In genomic region chr7:2587713-2588112, GRCh38 we compare ENCODE assay signal across 20 cellular contexts. TPM values are rescaled to one million over a fixed set of nuclear protein-coding genes. Genes with fewer than 3 reads are reported as not detected.
DNase-seq lines count a peak whose midpoint lies in the region; ATAC-seq, FAIRE-seq and TF ChIP-seq lines count a peak whose summit lies in the region.
"Had no signal": no experiment of that assay in that cellular context is flagged by ENCODE, and none has a peak within 500 bp of the region (broad histone marks: within the 10 kb centered on the region; RNA-seq: fewer than 3 reads in every experiment).

No MANE protein-coding gene starts in this region.

- H4K20me1 ChIP-seq in HepG2 (ENCODE audit: insufficient read depth, low read length): no peaks in the 10 kb centered on the region

- no peak for FAIRE-seq in HepG2 (lab: Jason Lieb, UNC)
- FAIRE-seq: A549, GM12891 had no signal

- H3K4me3 ChIP-seq in Panc1 (ENCODE audit: low read depth in 2 of 2, low read length in 2 of 2): no peak overlapping the region
- H3K4me3 ChIP-seq in HepG2 (replicated peaks in 1 of 3; ENCODE audit: insufficient read depth in 1 of 3, low read depth in 2 of 3, low read length in 3 of 3): no peak overlapping the region
- H3K4me3 ChIP-seq in neuronal stem cell (ENCODE audit: low read length in 2 of 2): no peak overlapping the region
- H3K4me3 ChIP-seq: A549 had no signal

- no peak overlapping the region for H4K91ac ChIP-seq in neuronal stem cell (ENCODE audit: low read depth, low read length, poor library complexity)

- TF ChIP-seq EP300 in HepG2 (IDR thresholded peaks at IDR 0.05; ENCODE audit: low read depth in 2 of 2, low read length in 2 of 2) (no peak), HepG2 (CRISPR knock-in tag; IDR thresholded peaks at IDR 0.05; ENCODE audit: borderline replicate concordance) (no peak)

- POLR2A ChIA-PET in Panc1 (lab: Charles Lee) (no interaction called here), HepG2 (lab: Yijun Ruan, JAX) (no interaction called here)

- no peak overlapping the region for H2BK5ac ChIP-seq in neuronal stem cell (ENCODE audit: low read length)

- H3K27me3 ChIP-seq in Panc1 (ENCODE audit: control insufficient read depth, insufficient read depth, low read length) (no peaks in the 10 kb centered on the region), HepG2 (ENCODE audit: control insufficient read depth in 1 of 2, insufficient read depth in 2 of 2, low read length in 2 of 2) (no peaks in the 10 kb centered on the region), neuronal stem cell (ENCODE audit: control insufficient read depth in 3 of 3, insufficient read depth in 3 of 3, low read depth in 1 of 3, low read length in 3 of 3) (no peaks in the 10 kb centered on the region)

- DNase-seq in Panc1 (ENCODE audit: low read depth, low spot score) (no peak), HepG2 (ENCODE audit: low spot score) (no peak), neuronal stem cell (ENCODE audit: low spot score) (no peak), glomerular visceral epithelial cell (ENCODE audit: extremely low spot score) (no peak), posterior vena cava (ENCODE audit: low spot score) (no peak), activated T-cell treated with anti-CD3 and anti-CD28 coated beads for 4 hours (no peak)
- DNase-seq: 8988T; ACHN; C1 segment of cervical spinal cord; Calu3; CD4-positive, alpha-beta memory T cell; COR-L47; DMS53; DMS79 treated with DMSO at 0.1 percent for 48 hours; GF-D8; GOT3; H7; HCEC 1CT had no signal

- no peak for TF ChIP-seq CTCF in Panc1 (IDR thresholded peaks at IDR 0.05)
- no peak for TF ChIP-seq CTCF in HepG2 (CRISPR knock-in tag; IDR thresholded peaks at IDR 0.05)

- intact Hi-C loops in Panc1 (cut with micrococcal nuclease; ENCODE audit: unreplicated experiment) (no loop called here), HepG2 (cut with micrococcal nuclease; ENCODE audit: unreplicated experiment) (no loop called here), posterior vena cava (cut with DNase I) (no loop called here)

- H3K36me3 ChIP-seq in Panc1 (ENCODE audit: control insufficient read depth, insufficient read depth, low read length) (no peaks in the 10 kb centered on the region), HepG2 (replicated peaks in 1 of 2; ENCODE audit: control insufficient read depth in 1 of 2, insufficient read depth in 2 of 2, low read length in 2 of 2) (no peaks in the 10 kb centered on the region), neuronal stem cell (replicated peaks in 1 of 2; ENCODE audit: control insufficient read depth in 2 of 2, insufficient read depth in 2 of 2, low read length in 2 of 2) (peaks cover 3 to 41% of the 10 kb centered on the region in 2 donors)

- H3K27ac ChIP-seq in Panc1 (ENCODE audit: low read length) (no peak overlapping the region), HepG2 (ENCODE audit: extremely low read length, insufficient read depth, low read length) (no peak overlapping the region), neuronal stem cell (replicated peaks; ENCODE audit: low read length) (no peak overlapping the region)
- H3K27ac ChIP-seq: A549 had no signal

- ATAC-seq in Panc1 (peak; percentile 18; the same call in 1 of the 2 replicates), HepG2 (no peak)
- ATAC-seq: A549 had no signal

- no peak overlapping the region for H2AFZ ChIP-seq in HepG2 (ENCODE audit: low read length)
- H2AFZ ChIP-seq in neuronal stem cell (ENCODE audit: low read length): no peak overlapping the region

- peak overlapping the region; percentile 6 for H3K18ac ChIP-seq in neuronal stem cell (ENCODE audit: low read length)

- H4K8ac ChIP-seq in neuronal stem cell (ENCODE audit: low read depth, low read length): no peak overlapping the region

- no peak overlapping the region for H2AK5ac ChIP-seq in neuronal stem cell (ENCODE audit: low read depth, low read length)

- H3K23ac ChIP-seq in neuronal stem cell (ENCODE audit: low read depth, low read length, poor library complexity): no peak overlapping the region

- H2BK120ac ChIP-seq in neuronal stem cell (ENCODE audit: low read depth, low read length): no peak overlapping the region

- peak overlapping the region; percentile 34 for H2BK12ac ChIP-seq in neuronal stem cell (ENCODE audit: low read length)

- CTCF ChIA-PET in Panc1 (lab: Charles Lee) (no interaction called here), HepG2 (lab: Yijun Ruan, JAX; ENCODE audit: low intra/inter-chr PET ratio, low total read pairs) (no interaction called here)

- H3K4me2 ChIP-seq in HepG2 (ENCODE audit: low read depth, low read length) (no peak overlapping the region), neuronal stem cell (ENCODE audit: insufficient read depth, low read length, poor library complexity, severe bottlenecking) (no peak overlapping the region)
- H3K4me2 ChIP-seq: A549 had no signal

- H3K4me1 ChIP-seq in Panc1 (ENCODE audit: control insufficient read depth, insufficient read depth, low read length) (no peaks in the 10 kb centered on the region), HepG2 (ENCODE audit: insufficient read depth, low read length) (no peaks in the 10 kb centered on the region), neuronal stem cell (ENCODE audit: control insufficient read depth in 2 of 2, insufficient read depth in 1 of 2, low read depth in 1 of 2, low read length in 2 of 2) (peaks cover 0 to 4% of the 10 kb centered on the region in 2 donors)
- H3K4me1 ChIP-seq: A549 had no signal

- TF ChIP-seq POLR2A in HepG2 (IDR thresholded peaks at IDR 0.05; ENCODE audit: insufficient read depth in 1 of 2, low read depth in 2 of 2, low read length in 2 of 2): no peak

- in situ Hi-C loops in Panc1 (cut with HindIII; ENCODE audit: low pct_unique_long_range_greater_than_20kb, low sequenced_read_pairs): no loop called here
- in situ Hi-C loops in HepG2 (cut with HindIII; ENCODE audit: extremely low pct_ligation_motif_present, low pct_unique_long_range_greater_than_20kb): no loop called here

- H3K9me3 ChIP-seq in Panc1 (ENCODE audit: control insufficient read depth, insufficient read depth, low read depth, low read length) (no peaks in the 10 kb centered on the region), HepG2 (ENCODE audit: low read length) (no peaks in the 10 kb centered on the region), neuronal stem cell (replicated peaks in 1 of 2; ENCODE audit: control insufficient read depth in 2 of 2, insufficient read depth in 1 of 2, low read depth in 1 of 2, low read length in 2 of 2) (no peaks in the 10 kb centered on the region)
- H3K9me3 ChIP-seq: A549 had no signal

- TF ChIP-seq RAD21 in HepG2 (CRISPR knock-in tag; IDR thresholded peaks at IDR 0.05): no peak

- H2BK15ac ChIP-seq in neuronal stem cell (ENCODE audit: low read length): no peak overlapping the region

- peak overlapping the region; percentile 11 for H3K14ac ChIP-seq in neuronal stem cell (ENCODE audit: low read length)

- no TSS peak for BruUV-seq in Panc1 (replicated peaks; lab: Mats Ljungman, UMichigan)
- no TSS peak for BruUV-seq in HepG2 (replicated peaks; lab: Mats Ljungman, UMichigan)

- H3K9ac ChIP-seq in HepG2 (ENCODE audit: insufficient read depth, low read depth, low read length) (no peak overlapping the region), neuronal stem cell (ENCODE audit: low read depth, low read length, poor library complexity) (no peak overlapping the region)

- no peak overlapping the region for H3K4ac ChIP-seq in neuronal stem cell (ENCODE audit: low read length)

- no peaks in the 10 kb centered on the region for H3K79me2 ChIP-seq in HepG2 (ENCODE audit: insufficient read depth, low read length)

- H3K79me1 ChIP-seq in neuronal stem cell (ENCODE audit: low read depth, low read length): no peaks in the 10 kb centered on the region

- 90% methylated on average over 15 of the region's 21 CpGs for WGBS in HepG2 (ENCODE audit: low lambda C conversion rate)
- WGBS in neuronal stem cell (ENCODE audit: extremely low coverage in 2 of 2, insufficient read length in 2 of 2, insufficient replicate concordance in 1 of 2), 2 donors: no CpG with 5 or more reads among the region's 21 CpGs

RNA-seq across cellular contexts. Expression of gene IQCE, which starts 28.9 kb away (rescaled TPM):
- total RNA-seq in Panc1 (2021; ENCODE audit: unreplicated experiment) (44.8 TPM), HepG2 (2016; rRNA removed; fragmentation: Illumina TruSeq; extraction: Trizol) (2.5 and 3.0 TPM in 2 replicates), posterior vena cava (10 to 100 TPM; 14.6 to 19.1 TPM)
- 49.3 TPM for polyA plus RNA-seq in Panc1 (2012; ENCODE audit: insufficient read length)
- 1.8 and 2.7 TPM in 2 replicates for total RNA-seq in HepG2 (2016; cell fraction: cytosol; rRNA removed; fragmentation: Illumina TruSeq; extraction: Trizol; ENCODE audit: low read depth)
- total RNA-seq in HepG2 (2016; cell fraction: insoluble cytoplasmic fraction; rRNA removed; fragmentation: Illumina TruSeq; extraction: Trizol): 1.6 and 2.7 TPM in 2 replicates
- total RNA-seq in HepG2 (2016; cell fraction: membrane; rRNA removed; fragmentation: Illumina TruSeq; extraction: Trizol): 3.0 and 4.1 TPM in 2 replicates
- 2.9 and 4.3 TPM in 2 replicates for total RNA-seq in HepG2 (2016; cell fraction: nucleus; rRNA removed; fragmentation: Illumina TruSeq; extraction: Trizol)
- 1.5 and 1.7 TPM in 2 replicates for polyA plus RNA-seq in HepG2 (2011; rRNA removed)
- polyA plus RNA-seq in HepG2 (2011; cell fraction: cytosol; rRNA removed): 0.54 and 0.68 TPM in 2 replicates
- 4.0 and 6.8 TPM in 2 replicates for polyA plus RNA-seq in HepG2 (2011; cell fraction: nucleus; rRNA removed)
- polyA plus RNA-seq in HepG2 (2012): 0.59 and 0.83 TPM in 2 replicates
- 2.5 and 2.6 TPM in 2 replicates for polyA plus RNA-seq in HepG2 (2016; cell fraction: cytosol; fragmentation: Illumina TruSeq; extraction: Trizol; ENCODE audit: low read depth)
- 2.2 and 3.8 TPM in 2 replicates for polyA plus RNA-seq in HepG2 (2016; cell fraction: insoluble cytoplasmic fraction; fragmentation: Illumina TruSeq; extraction: Trizol; ENCODE audit: low read depth)
- polyA plus RNA-seq in HepG2 (2016; cell fraction: membrane; fragmentation: Illumina TruSeq; extraction: Trizol; ENCODE audit: low read depth): 3.3 and 3.7 TPM in 2 replicates
- 6.7 and 9.8 TPM in 2 replicates for polyA plus RNA-seq in HepG2 (2016; cell fraction: nucleus; fragmentation: Illumina TruSeq; extraction: Trizol; ENCODE audit: insufficient read depth, low read depth)
- polyA minus RNA-seq in HepG2 (2011; rRNA and poly(A)+ RNA removed; ENCODE audit: low replicate concordance): 0.62 and 22.8 TPM in 2 replicates
- 0.62 and 1.5 TPM in 2 replicates for polyA minus RNA-seq in HepG2 (2011; cell fraction: cytosol; rRNA and poly(A)+ RNA removed)
- 1.5 and 2.2 TPM in 2 replicates for polyA minus RNA-seq in HepG2 (2011; cell fraction: nucleus; rRNA and poly(A)+ RNA removed)
- polyA plus RNA-seq in neuronal stem cell (2013, experiment 1 of 2): 10.4 TPM
- 10.3 TPM for polyA plus RNA-seq in neuronal stem cell (2013, experiment 2 of 2)

RNA-seq across cellular contexts. Expression of gene BRAT1, which starts 32.4 kb away (rescaled TPM):
- total RNA-seq in Panc1 (2021; ENCODE audit: unreplicated experiment) (76.9 TPM), HepG2 (2016; rRNA removed; fragmentation: Illumina TruSeq; extraction: Trizol) (16.7 and 20.3 TPM in 2 replicates), posterior vena cava (10 to 100 TPM; 16.3 to 17.2 TPM)
- polyA plus RNA-seq in Panc1 (2012; ENCODE audit: insufficient read length): 84.4 TPM
- 3.4 and 3.6 TPM in 2 replicates for total RNA-seq in HepG2 (2016; cell fraction: cytosol; rRNA removed; fragmentation: Illumina TruSeq; extraction: Trizol; ENCODE audit: low read depth)
- 13.2 and 21.6 TPM in 2 replicates for total RNA-seq in HepG2 (2016; cell fraction: insoluble cytoplasmic fraction; rRNA removed; fragmentation: Illumina TruSeq; extraction: Trizol)
- total RNA-seq in HepG2 (2016; cell fraction: membrane; rRNA removed; fragmentation: Illumina TruSeq; extraction: Trizol): 6.7 and 7.9 TPM in 2 replicates
- total RNA-seq in HepG2 (2016; cell fraction: nucleus; rRNA removed; fragmentation: Illumina TruSeq; extraction: Trizol): 18.7 and 21.1 TPM in 2 replicates
- polyA plus RNA-seq in HepG2 (2011; rRNA removed): 10.2 and 14.6 TPM in 2 replicates
- polyA plus RNA-seq in HepG2 (2011; cell fraction: cytosol; rRNA removed): 5.0 and 10.7 TPM in 2 replicates
- polyA plus RNA-seq in HepG2 (2011; cell fraction: nucleus; rRNA removed): 126 and 171 TPM in 2 replicates
- polyA plus RNA-seq in HepG2 (2012): 10.2 and 14.9 TPM in 2 replicates
- 1.2 and 1.3 TPM in 2 replicates for polyA plus RNA-seq in HepG2 (2016; cell fraction: cytosol; fragmentation: Illumina TruSeq; extraction: Trizol; ENCODE audit: low read depth)
- polyA plus RNA-seq in HepG2 (2016; cell fraction: insoluble cytoplasmic fraction; fragmentation: Illumina TruSeq; extraction: Trizol; ENCODE audit: low read depth): 10.1 and 12.8 TPM in 2 replicates
- 3.8 and 4.4 TPM in 2 replicates for polyA plus RNA-seq in HepG2 (2016; cell fraction: membrane; fragmentation: Illumina TruSeq; extraction: Trizol; ENCODE audit: low read depth)
- 43.7 and 48.3 TPM in 2 replicates for polyA plus RNA-seq in HepG2 (2016; cell fraction: nucleus; fragmentation: Illumina TruSeq; extraction: Trizol; ENCODE audit: insufficient read depth, low read depth)
- polyA minus RNA-seq in HepG2 (2011; rRNA and poly(A)+ RNA removed; ENCODE audit: low replicate concordance): 16.2 and 23.5 TPM in 2 replicates
- 7.9 and 8.9 TPM in 2 replicates for polyA minus RNA-seq in HepG2 (2011; cell fraction: cytosol; rRNA and poly(A)+ RNA removed)
- polyA minus RNA-seq in HepG2 (2011; cell fraction: nucleus; rRNA and poly(A)+ RNA removed): 10.3 and 10.4 TPM in 2 replicates
- polyA plus RNA-seq in neuronal stem cell (2013, experiment 1 of 2): 18.7 TPM
- polyA plus RNA-seq in neuronal stem cell (2013, experiment 2 of 2): 18.1 TPM

RNA-seq across cellular contexts. Expression of gene TTYH3, which starts 44.1 kb away (rescaled TPM):
- total RNA-seq in Panc1 (2021; ENCODE audit: unreplicated experiment) (278 TPM), HepG2 (2016; rRNA removed; fragmentation: Illumina TruSeq; extraction: Trizol) (21.5 and 26.3 TPM in 2 replicates), posterior vena cava (10 to 100 TPM; 50.1 to 51.6 TPM)
- polyA plus RNA-seq in Panc1 (2012; ENCODE audit: insufficient read length): 421 TPM
- 11.5 and 11.7 TPM in 2 replicates for total RNA-seq in HepG2 (2016; cell fraction: cytosol; rRNA removed; fragmentation: Illumina TruSeq; extraction: Trizol; ENCODE audit: low read depth)
- total RNA-seq in HepG2 (2016; cell fraction: insoluble cytoplasmic fraction; rRNA removed; fragmentation: Illumina TruSeq; extraction: Trizol): 19.4 and 28.8 TPM in 2 replicates
- total RNA-seq in HepG2 (2016; cell fraction: membrane; rRNA removed; fragmentation: Illumina TruSeq; extraction: Trizol): 34.4 and 35.6 TPM in 2 replicates
- 37.1 and 45.0 TPM in 2 replicates for total RNA-seq in HepG2 (2016; cell fraction: nucleus; rRNA removed; fragmentation: Illumina TruSeq; extraction: Trizol)
- 50.0 and 80.3 TPM in 2 replicates for polyA plus RNA-seq in HepG2 (2011; rRNA removed)
- polyA plus RNA-seq in HepG2 (2011; cell fraction: cytosol; rRNA removed): 48.3 and 72.3 TPM in 2 replicates
- 227 and 315 TPM in 2 replicates for polyA plus RNA-seq in HepG2 (2011; cell fraction: nucleus; rRNA removed)
- 90.1 and 104 TPM in 2 replicates for polyA plus RNA-seq in HepG2 (2012)
- 11.1 and 11.5 TPM in 2 replicates for polyA plus RNA-seq in HepG2 (2016; cell fraction: cytosol; fragmentation: Illumina TruSeq; extraction: Trizol; ENCODE audit: low read depth)
- polyA plus RNA-seq in HepG2 (2016; cell fraction: insoluble cytoplasmic fraction; fragmentation: Illumina TruSeq; extraction: Trizol; ENCODE audit: low read depth): 52.7 and 63.6 TPM in 2 replicates
- polyA plus RNA-seq in HepG2 (2016; cell fraction: membrane; fragmentation: Illumina TruSeq; extraction: Trizol; ENCODE audit: low read depth): 49.3 and 52.2 TPM in 2 replicates
- 138 and 141 TPM in 2 replicates for polyA plus RNA-seq in HepG2 (2016; cell fraction: nucleus; fragmentation: Illumina TruSeq; extraction: Trizol; ENCODE audit: insufficient read depth, low read depth)
- polyA minus RNA-seq in HepG2 (2011; rRNA and poly(A)+ RNA removed; ENCODE audit: low replicate concordance): 4.5 and 192 TPM in 2 replicates
- 91.4 and 94.8 TPM in 2 replicates for polyA minus RNA-seq in HepG2 (2011; cell fraction: cytosol; rRNA and poly(A)+ RNA removed)
- polyA minus RNA-seq in HepG2 (2011; cell fraction: nucleus; rRNA and poly(A)+ RNA removed): 41.0 and 47.5 TPM in 2 replicates
- 136 TPM for polyA plus RNA-seq in neuronal stem cell (2013, experiment 1 of 2)
- 133 TPM for polyA plus RNA-seq in neuronal stem cell (2013, experiment 2 of 2)
